ENCODE assay signal across 13 cellular contexts in the genomic region with DNA sequence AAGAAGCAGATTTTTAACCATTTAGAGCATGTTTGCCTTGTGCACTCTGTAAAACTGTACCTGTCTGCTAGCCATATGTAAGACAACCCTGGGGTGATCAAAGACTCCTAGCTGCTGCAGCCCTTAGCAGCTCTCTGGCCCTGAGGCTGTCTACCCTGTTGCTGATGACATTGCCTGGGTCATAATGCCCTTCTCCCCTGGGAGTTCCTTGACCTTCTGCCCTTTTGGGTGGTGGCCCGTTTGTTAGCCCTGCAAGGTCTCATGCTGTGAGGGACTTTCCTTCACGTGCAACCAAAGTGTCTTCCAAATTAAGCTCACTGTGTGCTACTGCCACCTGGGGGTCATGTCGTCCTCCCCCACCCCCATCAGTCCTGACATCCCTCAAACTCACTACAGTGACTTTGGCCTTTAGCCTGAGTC. TPM values are rescaled to one million over a fixed set of nuclear protein-coding genes. Genes with fewer than 3 reads are reported as not detected.
DNase-seq lines count a peak whose midpoint lies in the region; ATAC-seq, FAIRE-seq and TF ChIP-seq lines count a peak whose summit lies in the region.
"Had no signal": no experiment of that assay in that cellular context is flagged by ENCODE, and none has a peak within 500 bp of the region (broad histone marks: within the 10 kb centered on the region; RNA-seq: fewer than 3 reads in every experiment).

No MANE protein-coding gene starts in this region.

- in situ Hi-C loops in Panc1 (cut with HindIII; ENCODE audit: low pct_unique_long_range_greater_than_20kb, low sequenced_read_pairs): no loop called here

- no peaks in the 10 kb centered on the region; the same call in 1 of the 2 replicates for H3K27me3 Mint-ChIP-seq in HFFc6 (ENCODE audit: insufficient read depth)

- no peak for FAIRE-seq in HTR-8/SVneo (lab: Jason Lieb, UNC)
- FAIRE-seq: pancreas had no signal

- peaks cover 40% of the 10 kb centered on the region for H3K4me1 Mint-ChIP-seq in HFFc6 (ENCODE audit: low read depth)
- H3K4me1 Mint-ChIP-seq: CD4-positive, CD25-positive, alpha-beta regulatory T cell had no signal

- CTCF ChIA-PET in Panc1 (lab: Charles Lee): no interaction called here

- no peaks in the 10 kb centered on the region for H3K36me3 ChIP-seq in Panc1 (ENCODE audit: control insufficient read depth, insufficient read depth, low read length)
- H3K36me3 ChIP-seq: pancreas had no signal

- TF ChIP-seq CTCF in GM12865 (IDR thresholded peaks at IDR 0.05; ENCODE audit: insufficient read depth, low read depth, low read length, missing control alignments) (no peak), HFFc6 (IDR thresholded peaks at IDR 0.05) (peak; percentile 40; the same call in 1 of the 2 replicates), Panc1 (IDR thresholded peaks at IDR 0.05) (peak; percentile 24; the same call in 1 of the 2 replicates)

- peak; percentile 56 for DNase-seq in GM12865 (ENCODE audit: low read depth)
- DNase-seq in HFFc6: no peak
- no peak for DNase-seq in Panc1 (ENCODE audit: low read depth, low spot score)
- peak; percentile 76 for DNase-seq in left lobe of liver (ENCODE audit: low spot score)
- no peak for DNase-seq in NCI-H2081 (lab: John Stamatoyannopoulos, UW)
- DNase-seq in stimulated activated CD4-positive, alpha-beta T cell treated with anti-CD3 and anti-CD28 coated beads, Interleukin-15, amount 100 ng/mL, for 24 hours: no peak
- DNase-seq in left ventricle myocardium superior: no peak
- no peak for DNase-seq in HTR-8/SVneo (ENCODE audit: insufficient read length, low spot score)
- DNase-seq: CD4-positive, CD25-positive, alpha-beta regulatory T cell; islet precursor cell; pancreas; SW 1271; testis had no signal

- no peak for ATAC-seq in Panc1
- peak; percentile 79 for ATAC-seq in left lobe of liver
- no peak for ATAC-seq in left ventricle myocardium superior

- H3K4me1 ChIP-seq in Panc1 (ENCODE audit: control insufficient read depth, insufficient read depth, low read length): no peaks in the 10 kb centered on the region
- H3K4me1 ChIP-seq: testis had no signal

- H3K4me3 Mint-ChIP-seq in HFFc6: no peak overlapping the region
- H3K4me3 Mint-ChIP-seq: CD4-positive, CD25-positive, alpha-beta regulatory T cell had no signal

- no peaks in the 10 kb centered on the region; the same call in 1 of the 2 replicates for H3K27me3 ChIP-seq in Panc1 (ENCODE audit: control insufficient read depth, insufficient read depth, low read length)
- H3K27me3 ChIP-seq: testis had no signal

- H3K27ac Mint-ChIP-seq in HFFc6: no peak overlapping the region
- H3K27ac Mint-ChIP-seq: CD4-positive, CD25-positive, alpha-beta regulatory T cell had no signal

- H3K4me3 ChIP-seq in GM12865 (ENCODE audit: low read depth, low read length) (no peak overlapping the region), Panc1 (ENCODE audit: low read depth in 2 of 2, low read length in 2 of 2) (no peak overlapping the region)
- H3K4me3 ChIP-seq: pancreas, testis had no signal

- H3K27ac ChIP-seq in Panc1 (ENCODE audit: low read length): no peak overlapping the region
- H3K27ac ChIP-seq: pancreas, testis had no signal

- peaks cover 8% of the 10 kb centered on the region for H3K36me3 Mint-ChIP-seq in HFFc6 (ENCODE audit: low read depth)
- H3K36me3 Mint-ChIP-seq: CD4-positive, CD25-positive, alpha-beta regulatory T cell had no signal

- POLR2A ChIA-PET in Panc1 (lab: Charles Lee): no interaction called here

- peaks cover 8% of the 10 kb centered on the region for H3K9me3 Mint-ChIP-seq in HFFc6

- intact Hi-C loops in Panc1 (cut with micrococcal nuclease; ENCODE audit: unreplicated experiment): no loop called here
- intact Hi-C loops in left ventricle myocardium superior (cut with micrococcal nuclease): no loop called here

- BruUV-seq in Panc1 (replicated peaks; lab: Mats Ljungman, UMichigan): no TSS peak

- H3K9me3 ChIP-seq in Panc1 (ENCODE audit: control insufficient read depth, insufficient read depth, low read depth, low read length): 0 out of 2 replicates have a peak, but pooled peaks cover 3% of the 10 kb centered on the region
- H3K9me3 ChIP-seq: pancreas, testis had no signal

RNA-seq across cellular contexts. Expression of gene GPC6, which starts 7.4 kb away (rescaled TPM):
- total RNA-seq in HFFc6 (2021; fragmentation: NEBNext Ultra II Directional; extraction: Animal tissue kit (Norgen Biotek cat#: 25700)): 1 to 10 TPM; 3.0 to 5.3 (median 4.4) TPM
- 4.8 TPM for total RNA-seq in Panc1 (2021; ENCODE audit: unreplicated experiment)
- 4.5 TPM for polyA plus RNA-seq in Panc1 (2012; ENCODE audit: insufficient read length)
- 15.6 TPM for total RNA-seq in left lobe of liver
- 1.6 TPM for total RNA-seq in left ventricle myocardium superior
- total RNA-seq: CD4-positive, CD25-positive, alpha-beta regulatory T cell had no signal
- polyA plus RNA-seq: CD4-positive, CD25-positive, alpha-beta regulatory T cell had no signal

Comparison
In these comparisons a context has a peak if more than half of its experiments do, and no peak if none do; other contexts are left out.
1. DNase-seq: peak in GM12865 (single experiment) and left lobe of liver (single experiment); none in HFFc6 (single experiment), Panc1 (single experiment), NCI-H2081 (0 of 2), stimulated activated CD4-positive, alpha-beta T cell treated with anti-CD3 and anti-CD28 coated beads, Interleukin-15, amount 100 ng/mL, for 24 hours (single experiment), left ventricle myocardium superior (single experiment) and HTR-8/SVneo (single experiment).